Comparison of ENCODE assay signal across 14 cellular contexts in the genomic region with DNA sequence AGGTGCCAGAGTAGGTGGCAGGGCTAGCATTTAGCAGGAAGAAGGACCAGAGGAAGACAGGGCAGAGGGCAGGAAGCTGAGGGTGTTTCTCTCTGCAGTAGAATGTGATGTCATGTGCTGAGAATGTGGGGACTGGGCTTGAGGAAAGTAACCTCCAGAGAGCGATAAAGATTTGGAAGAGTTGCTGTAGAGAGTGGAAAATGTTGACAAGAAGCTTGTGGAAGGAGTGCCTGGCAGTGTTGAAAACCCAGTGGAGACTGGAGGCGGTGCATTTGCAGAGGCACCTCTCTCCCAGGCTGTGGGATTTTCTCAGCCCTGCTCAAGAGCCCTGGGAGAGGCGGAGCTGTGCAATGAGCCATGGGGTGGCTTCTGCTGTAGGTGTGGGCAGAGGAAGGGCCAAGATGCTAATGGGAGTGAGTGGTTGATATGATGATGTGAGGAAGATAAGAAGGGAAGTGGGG. TPM values are rescaled to one million over a fixed set of nuclear protein-coding genes. Genes with fewer than 3 reads are reported as not detected.
DNase-seq lines count a peak whose midpoint lies in the region; FAIRE-seq and TF ChIP-seq lines count a peak whose summit lies in the region.
"Had no signal": no experiment of that assay in that cellular context is flagged by ENCODE, and none has a peak within 500 bp of the region (broad histone marks: within the 10 kb centered on the region; RNA-seq: fewer than 3 reads in every experiment).

No MANE protein-coding gene starts in this region.

- H3K27me3 Mint-ChIP-seq in neural crest cell (ENCODE audit: low read depth): no peaks in the 10 kb centered on the region
- H3K27me3 Mint-ChIP-seq: IgD-negative memory B cell, memory B cell had no signal

- peak overlapping the region; percentile 9 for H3K27ac Mint-ChIP-seq in neural crest cell (ENCODE audit: unreplicated experiment)
- H3K27ac Mint-ChIP-seq: IgD-negative memory B cell, memory B cell had no signal

- no peak for TF ChIP-seq CTCF in neural crest cell (conservative IDR thresholded peaks at IDR 0.05)

- DNase-seq in ELR (ENCODE audit: low read depth) (peak; percentile 76), RCC 7860 (ENCODE audit: low spot score) (peak; percentile 91), head of caudate nucleus (peak in 28 of 42 donors; percentile 11 to 70 (median 35)), neural crest cell (ENCODE audit: low read depth, low spot score) (no peak), activated gamma-delta T cell (lab: John Stamatoyannopoulos, UW) (no peak), NCI-H1048 (lab: John Stamatoyannopoulos, UW) (no peak), COLO829 (ENCODE audit: low spot score) (no peak), DMS114 treated with DMSO at 0.1 percent for 48 hours (lab: John Stamatoyannopoulos, UW; ENCODE audit: unreplicated experiment) (no peak)
- DNase-seq: DMS79; stimulated activated CD4-positive, alpha-beta T cell treated with anti-CD3 and anti-CD28 coated beads, Interleukin-4, amount 100 ng/mL, for 1 hour; T-helper 9 cell; transverse colon had no signal

- H3K9me3 Mint-ChIP-seq in neural crest cell: no peaks in the 10 kb centered on the region
- H3K9me3 Mint-ChIP-seq: IgD-negative memory B cell, memory B cell had no signal

- peak overlapping the region; percentile 0 for H3K4me3 Mint-ChIP-seq in neural crest cell
- H3K4me3 Mint-ChIP-seq: IgD-negative memory B cell, memory B cell had no signal

- FAIRE-seq in RCC 7860 (lab: Jason Lieb, UNC): peak; percentile 91

- H3K36me3 Mint-ChIP-seq in neural crest cell (ENCODE audit: low read depth): peaks cover 6% of the 10 kb centered on the region

- intact Hi-C loops in head of caudate nucleus (cut with DNase I): no loop called here

- peaks cover 22% of the 10 kb centered on the region for H3K4me1 Mint-ChIP-seq in neural crest cell
- H3K4me1 Mint-ChIP-seq: IgD-negative memory B cell had no signal

RNA-seq across cellular contexts. Expression of a gene that starts 54.8 kb away (rescaled TPM):
- 30.7 and 31.9 TPM in 2 replicates for total RNA-seq in neural crest cell

Comparison
In these comparisons a context has a peak if more than half of its experiments do, and no peak if none do; other contexts are left out.
1. DNase-seq: peak in ELR (single experiment), RCC 7860 (single experiment) and head of caudate nucleus (28 of 42); none in neural crest cell (single experiment), activated gamma-delta T cell (single experiment), NCI-H1048 (single experiment), COLO829 (single experiment) and DMS114 treated with DMSO at 0.1 percent for 48 hours (single experiment).